In genomic region chr4:41257901-41258300, GRCh38 we compare ENCODE assay signal across 8 cellular contexts. TPM values are rescaled to one million over a fixed set of nuclear protein-coding genes. Genes with fewer than 3 reads are reported as not detected.
DNase-seq lines count a peak whose midpoint lies in the region; ATAC-seq and TF ChIP-seq lines count a peak whose summit lies in the region.

No MANE protein-coding gene starts in this region.

- no peaks in the 10 kb centered on the region for H3K36me3 ChIP-seq in left ventricle myocardium inferior

- no peak for ATAC-seq in left ventricle myocardium superior
- ATAC-seq in HG03439 (IDR thresholded peaks at IDR 0.05; ENCODE audit: unreplicated experiment), result no peak
- ATAC-seq in GM21447 (IDR thresholded peaks at IDR 0.05; ENCODE audit: unreplicated experiment), result no peak

- no peaks in the 10 kb centered on the region for H3K9me3 ChIP-seq in left ventricle myocardium inferior (replicated peaks)

- H3K27ac ChIP-seq in left ventricle myocardium inferior (replicated peaks), result no peak overlapping the region

- in situ Hi-C loops in astrocyte of the spinal cord (cut with HindIII; ENCODE audit: low sequenced_read_pairs), result no loop called here

- H3K27me3 ChIP-seq in left ventricle myocardium inferior (ENCODE audit: low read depth), result peaks cover 69% of the 10 kb centered on the region

- H3K4me3 ChIP-seq in left ventricle myocardium inferior (peak overlapping the region; percentile 70), astrocyte of the spinal cord (ENCODE audit: low read depth, low read length) (peak overlapping the region; percentile 81)

- no peak for DNase-seq in left ventricle myocardium inferior
- DNase-seq in left ventricle myocardium superior, result no peak
- no peak for DNase-seq in astrocyte of the spinal cord (ENCODE audit: low read depth, low spot score)
- DNase-seq in medulla oblongata (ENCODE audit: extremely low spot score), result peak; percentile 15
- DNase-seq in NCI-H1417 treated with DMSO at 0.1 percent for 48 hours (lab: John Stamatoyannopoulos, UW), result no peak
- no peak for DNase-seq in NCI-H2196 treated with DMSO at 0.1 percent for 48 hours (lab: John Stamatoyannopoulos, UW; ENCODE audit: unreplicated experiment)

- intact Hi-C loops in left ventricle myocardium inferior (cut with micrococcal nuclease) (no loop called here), left ventricle myocardium superior (cut with micrococcal nuclease) (loop anchor here (5.0 kb wide), 1 partner anchor 629 kb away; no protein-coding TSS in a partner anchor)

- TF ChIP-seq CTCF in left ventricle myocardium inferior (IDR thresholded peaks at IDR 0.05; ENCODE audit: borderline replicate concordance), result no peak
- TF ChIP-seq CTCF in astrocyte of the spinal cord (IDR thresholded peaks at IDR 0.05; ENCODE audit: low read depth, low read length), result no peak

- peaks cover 21% of the 10 kb centered on the region for H3K4me1 ChIP-seq in left ventricle myocardium inferior

RNA-seq across cellular contexts. Expression of gene UCHL1, which starts 1.2 kb away (rescaled TPM):
- total RNA-seq in left ventricle myocardium inferior, result 35.2 TPM
- total RNA-seq in left ventricle myocardium superior, result 4.8 TPM

RNA-seq across cellular contexts. Expression of gene APBB2, which starts 43.6 kb away (rescaled TPM):
- total RNA-seq in left ventricle myocardium inferior (23.5 TPM), left ventricle myocardium superior (23.9 TPM)
